Comparison of ENCODE assay signal across 1 cellular context in the genomic region with DNA sequence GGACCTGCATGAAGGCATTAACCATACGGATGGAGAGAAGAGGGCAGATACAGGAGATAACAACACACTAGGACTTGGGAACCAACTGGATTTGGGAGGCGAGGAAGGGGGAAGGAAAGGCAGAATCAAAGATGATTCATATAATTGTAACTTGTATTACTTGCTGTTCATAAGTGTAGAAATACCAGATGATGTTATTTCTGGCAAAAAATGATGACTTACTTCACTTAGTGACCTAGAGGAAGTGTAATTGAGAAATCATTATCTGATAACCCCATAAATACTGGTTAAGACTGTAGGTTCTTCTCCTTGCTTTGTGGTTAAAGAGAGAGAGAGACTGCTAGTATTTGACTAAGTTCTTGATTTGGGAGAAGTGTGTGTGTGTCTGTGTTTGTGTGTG.
TF ChIP-seq lines count a peak whose summit lies in the region.

No MANE protein-coding gene starts in this region.

TF ChIP-seq in K562, 482 proteins besides CTCF, POLR2A, EP300 and RAD21 (continued from another document):
- no peak for TF ChIP-seq CEBPG (CRISPR knock-in tag; IDR thresholded peaks at IDR 0.05)
- TF ChIP-seq CEBPG (tag; conservative IDR thresholded peaks at IDR 0.05 in 1 of 2, IDR thresholded peaks at IDR 0.05 in 1 of 2): peak in 1 of 2 experiments; percentile 27; a peak in 1 of 4 replicates
- TF ChIP-seq, protein P1, sequence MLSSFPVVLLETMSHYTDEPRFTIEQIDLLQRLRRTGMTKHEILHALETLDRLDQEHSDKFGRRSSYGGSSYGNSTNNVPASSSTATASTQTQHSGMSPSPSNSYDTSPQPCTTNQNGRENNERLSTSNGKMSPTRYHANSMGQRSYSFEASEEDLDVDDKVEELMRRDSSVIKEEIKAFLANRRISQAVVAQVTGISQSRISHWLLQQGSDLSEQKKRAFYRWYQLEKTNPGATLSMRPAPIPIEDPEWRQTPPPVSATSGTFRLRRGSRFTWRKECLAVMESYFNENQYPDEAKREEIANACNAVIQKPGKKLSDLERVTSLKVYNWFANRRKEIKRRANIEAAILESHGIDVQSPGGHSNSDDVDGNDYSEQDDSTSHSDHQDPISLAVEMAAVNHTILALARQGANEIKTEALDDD (IDR thresholded peaks at IDR 0.05): peak; percentile 50; the same call in 1 of the 2 replicates
- no peak for TF ChIP-seq RBM25 (IDR thresholded peaks at IDR 0.05; ENCODE audit: low read depth, low read length, severe bottlenecking)
